ENCODE assay signal across 10 cellular contexts in the genomic region with DNA sequence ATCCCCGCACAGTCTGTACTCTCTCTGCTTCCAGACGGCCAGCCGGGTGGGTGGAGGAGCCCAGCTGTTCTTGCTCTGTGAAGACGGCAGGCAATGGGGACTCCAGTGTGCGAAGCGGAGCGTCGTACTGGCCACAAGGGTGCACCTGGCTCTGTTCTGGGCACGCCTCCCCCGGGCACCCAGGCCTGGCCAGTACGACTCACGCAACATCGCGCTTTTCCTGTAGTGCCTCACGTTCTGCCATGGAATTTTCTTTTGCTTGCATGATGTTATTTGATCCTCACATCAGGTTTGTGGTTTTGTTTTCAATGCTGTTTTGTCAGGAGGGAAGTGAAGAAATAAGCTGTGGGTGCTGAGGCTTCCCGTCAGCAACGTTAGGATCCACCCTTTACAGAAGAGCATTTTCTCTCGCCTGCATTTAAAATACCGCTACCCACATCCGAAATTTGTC.
A peak's percentile ranks its signal among the peaks of the same experiment; 100 is the strongest.
DNase-seq lines count a peak whose midpoint lies in the region; ATAC-seq and TF ChIP-seq lines count a peak whose summit lies in the region.
"Had no signal": no experiment of that assay in that cellular context is flagged by ENCODE, and none has a peak within 500 bp of the region (broad histone marks: within the 10 kb centered on the region; RNA-seq: fewer than 3 reads in every experiment).

No MANE protein-coding gene starts in this region.

- intact Hi-C loops in left ventricle myocardium superior (cut with micrococcal nuclease) (no loop called here), left ventricle myocardium inferior (cut with micrococcal nuclease) (no loop called here), aorta (cut with DNase I) (no loop called here)

- no peaks in the 10 kb centered on the region for H3K4me1 ChIP-seq in left ventricle myocardium inferior
- H3K4me1 ChIP-seq in aorta (ENCODE audit: control insufficient read depth in 1 of 2, insufficient read depth in 2 of 2, low read length in 2 of 2) = no peaks in the 10 kb centered on the region

- no peak overlapping the region for H3K4me3 ChIP-seq in left ventricle myocardium inferior
- no peak overlapping the region for H3K4me3 ChIP-seq in aorta (ENCODE audit: low read length in 2 of 2)

- 69 to 78% methylated on average over 20 of the region's 20 CpGs for WGBS in aorta, 2 donors

- TF ChIP-seq CTCF in left ventricle myocardium inferior (IDR thresholded peaks at IDR 0.05; ENCODE audit: borderline replicate concordance) = no peak

- H3K9me3 ChIP-seq in left ventricle myocardium inferior (replicated peaks) (peaks cover 19% of the 10 kb centered on the region), aorta (ENCODE audit: control insufficient read depth, low read length) (no peaks in the 10 kb centered on the region)

- H3K27me3 ChIP-seq in left ventricle myocardium inferior (ENCODE audit: low read depth) = no peaks in the 10 kb centered on the region
- H3K27me3 ChIP-seq in aorta (ENCODE audit: control insufficient read depth in 1 of 2, insufficient read depth in 2 of 2, low read length in 1 of 2) = peaks cover 0 to 1% of the 10 kb centered on the region in 2 donors

- H3K27ac ChIP-seq in left ventricle myocardium inferior (replicated peaks) (no peak overlapping the region), aorta (ENCODE audit: low read depth in 1 of 2, low read length in 2 of 2) (no peak overlapping the region)

- ATAC-seq in left ventricle myocardium superior (no peak), aorta (ENCODE audit: low FRiP score) (peak; percentile 54), HG02840 (IDR thresholded peaks at IDR 0.05; ENCODE audit: low FRiP score, unreplicated experiment) (no peak), GM21515 (IDR thresholded peaks at IDR 0.05; ENCODE audit: unreplicated experiment) (no peak)

- peak; percentile 29 for DNase-seq in left ventricle myocardium superior
- no peak for DNase-seq in left ventricle myocardium inferior
- peak; percentile 28 for DNase-seq in SK-MEL-5 (ENCODE audit: low read depth, low spot score)
- peak; percentile 50 for DNase-seq in inferior parietal cortex (ENCODE audit: extremely low spot score)
- DNase-seq in aorta = no peak
- no peak for DNase-seq in amniotic stem cell (lab: John Stamatoyannopoulos, UW)
- DNase-seq: activated CD4-positive, alpha-beta memory T cell treated with anti-CD3 and anti-CD28 coated beads, Interleukin-2, amount 10 ng/mL, durations not matched to agents 7 days and 5 days; HCEC 1CT had no signal

- in situ Hi-C loops in SK-MEL-5 (cut with HindIII; ENCODE audit: low pct_unique_long_range_greater_than_20kb, low sequenced_read_pairs) = no loop called here

- H3K36me3 ChIP-seq in left ventricle myocardium inferior = no peaks in the 10 kb centered on the region
- no peaks in the 10 kb centered on the region for H3K36me3 ChIP-seq in aorta (ENCODE audit: control insufficient read depth in 1 of 2, insufficient read depth in 2 of 2, low read length in 1 of 2)

Comparison
In these comparisons a context has a peak if more than half of its experiments do, and no peak if none do; other contexts are left out.
1. DNase-seq: peak in left ventricle myocardium superior (single experiment), SK-MEL-5 (single experiment) and inferior parietal cortex (single experiment); none in left ventricle myocardium inferior (single experiment), aorta (0 of 2) and amniotic stem cell (single experiment).